12 cellular contexts compared by ENCODE assay signal in the genomic region with DNA sequence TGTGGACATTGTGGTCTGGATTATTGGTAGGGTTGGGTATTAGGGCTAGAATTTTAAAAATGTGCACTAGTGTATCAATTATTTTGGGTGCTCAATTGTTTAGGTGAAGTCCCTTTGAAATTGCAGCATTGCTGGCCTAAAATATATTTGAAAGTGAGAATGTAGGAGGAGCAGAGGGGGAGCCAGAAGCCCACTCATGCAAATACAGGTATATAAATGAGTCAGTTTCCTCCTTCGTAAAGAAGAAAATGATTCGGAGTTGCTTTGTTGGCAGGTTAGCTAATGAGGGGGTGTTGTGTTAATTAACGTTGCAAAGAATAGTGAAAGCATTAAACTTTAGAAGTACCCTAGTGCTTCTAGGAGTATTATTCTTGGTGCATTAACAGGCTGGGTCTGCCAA.
DNase-seq lines count a peak whose midpoint lies in the region; ATAC-seq and TF ChIP-seq lines count a peak whose summit lies in the region.
"Had no signal": no experiment of that assay in that cellular context is flagged by ENCODE, and none has a peak within 500 bp of the region (broad histone marks: within the 10 kb centered on the region; RNA-seq: fewer than 3 reads in every experiment).

No MANE protein-coding gene starts in this region.

- 85 to 92% (median 87%) methylated on average over 3 of the region's 3 CpGs for WGBS in heart left ventricle, 4 donors

- no peak overlapping the region for H3K4me3 ChIP-seq in heart left ventricle
- H3K4me3 ChIP-seq: mucosa of descending colon, suprapubic skin had no signal

- H3K9me3 ChIP-seq in heart left ventricle: peaks cover 0 to 7% (median 0%) of the 10 kb centered on the region in 12 donors
- H3K9me3 ChIP-seq: mucosa of descending colon, suprapubic skin had no signal

- no peak overlapping the region for H3K27ac ChIP-seq in heart left ventricle
- H3K27ac ChIP-seq: suprapubic skin had no signal

- intact Hi-C loops in heart left ventricle (cut with DNase I): no loop called here

- no peaks in the 10 kb centered on the region for H3K36me3 ChIP-seq in heart left ventricle
- H3K36me3 ChIP-seq: suprapubic skin had no signal

- no peak for TF ChIP-seq POLR2A in heart left ventricle (IDR thresholded peaks at IDR 0.05)

- no peak for TF ChIP-seq CTCF in heart left ventricle (IDR thresholded peaks at IDR 0.05)

- ATAC-seq in GM18519 (IDR thresholded peaks at IDR 0.05; ENCODE audit: low FRiP score, unreplicated experiment): peak; percentile 94
- ATAC-seq in GM21367 (IDR thresholded peaks at IDR 0.05; ENCODE audit: unreplicated experiment): peak; percentile 88
- peak; percentile 93 for ATAC-seq in HG02943 (IDR thresholded peaks at IDR 0.05; ENCODE audit: low read depth, unreplicated experiment)
- peak; percentile 87 for ATAC-seq in HG03558 (IDR thresholded peaks at IDR 0.05; ENCODE audit: extremely low read depth, unreplicated experiment)
- ATAC-seq in heart left ventricle: no peak
- ATAC-seq: activated T-helper 17 cell treated with anti-CD3 and anti-CD28 coated beads, Interleukin-2, amount 50 U/mL, for 72 hours; mucosa of descending colon had no signal

- no peaks in the 10 kb centered on the region for H3K27me3 ChIP-seq in heart left ventricle

- DNase-seq in stimulated activated CD4-positive, alpha-beta T cell treated with anti-CD3 and anti-CD28 coated beads, Interleukin-15, amount 100 ng/mL, for 24 hours: no peak
- no peak for DNase-seq in heart left ventricle
- DNase-seq in NCI-H2171 (lab: John Stamatoyannopoulos, UW): no peak
- DNase-seq in amniotic stem cell (lab: John Stamatoyannopoulos, UW): no peak
- DNase-seq: mucosa of descending colon, NCI-H526 treated with DMSO at 0.1 percent for 48 hours had no signal

- H3K4me1 ChIP-seq in heart left ventricle: peaks cover 0 to 15% (median 2%) of the 10 kb centered on the region in 12 donors
- H3K4me1 ChIP-seq: suprapubic skin had no signal

Comparison
In these comparisons a context has a peak if more than half of its experiments do, and no peak if none do; other contexts are left out.
1. ATAC-seq: peak in GM18519 (single experiment), GM21367 (single experiment), HG02943 (single experiment) and HG03558 (single experiment); none in heart left ventricle (0 of 4).